ENCODE assay signal across 7 cellular contexts in the genomic region with DNA sequence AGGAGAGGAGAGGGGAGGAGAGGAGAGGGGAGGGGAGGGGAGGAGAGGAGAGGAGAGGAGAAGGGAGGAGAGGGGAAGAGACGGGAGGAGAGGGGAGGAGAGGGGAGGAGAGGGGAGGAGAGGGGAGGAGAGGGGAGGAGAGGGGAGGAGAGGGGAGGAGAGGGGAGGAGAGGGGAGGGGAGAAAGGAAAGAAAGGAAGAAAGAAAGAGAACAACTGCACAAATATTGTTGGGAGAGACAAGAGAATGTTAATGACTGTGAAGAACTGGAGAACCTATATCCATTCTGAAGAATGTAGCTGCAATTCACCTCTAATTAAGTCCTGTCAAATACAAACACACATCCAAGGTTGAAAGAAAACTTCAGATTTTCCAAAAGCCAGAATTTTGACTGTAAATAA. TPM values are rescaled to one million over a fixed set of nuclear protein-coding genes. Genes with fewer than 3 reads are reported as not detected.
A peak's percentile ranks its signal among the peaks of the same experiment; 100 is the strongest.
DNase-seq lines count a peak whose midpoint lies in the region; ATAC-seq, FAIRE-seq and TF ChIP-seq lines count a peak whose summit lies in the region.
"Not testable (repeated sequence)": the region's sequence is repeated elsewhere in the genome, so short reads cannot be mapped to it uniquely, and the experiment has no call there.

No MANE protein-coding gene starts in this region.

- not testable (repeated sequence) for TF ChIP-seq RAD21 in HepG2 (CRISPR knock-in tag; IDR thresholded peaks at IDR 0.05)

- not testable (repeated sequence) for H3K4me2 ChIP-seq in GM23338; HepG2 (ENCODE audit: low read depth, low read length)

- intact Hi-C loops in HepG2 (cut with micrococcal nuclease; ENCODE audit: unreplicated experiment), result not testable (repeated sequence)

- FAIRE-seq in HepG2 (lab: Jason Lieb, UNC), result not testable (repeated sequence)

- CTCF ChIA-PET in HEK293 (lab: Yijun Ruan, JAX), result interaction anchor here (1.5 kb wide), 1 partner anchor 10 kb away, joined by 5 read pairs; no protein-coding TSS in a partner anchor
- CTCF ChIA-PET in HepG2 (lab: Yijun Ruan, JAX; ENCODE audit: low intra/inter-chr PET ratio, low total read pairs), result not testable (repeated sequence)

- in situ Hi-C loops in HepG2 (cut with HindIII; ENCODE audit: extremely low pct_ligation_motif_present, low pct_unique_long_range_greater_than_20kb), result not testable (repeated sequence)

- H3K4me1 ChIP-seq in GM23338 (ENCODE audit: insufficient read depth); HEK293 (ENCODE audit: control insufficient read depth, insufficient read depth, low read length): not testable (repeated sequence)
- peaks cover 26% of the 10 kb centered on the region for H3K4me1 ChIP-seq in HepG2 (ENCODE audit: insufficient read depth, low read length)

- not testable (repeated sequence) for H3K4me3 Mint-ChIP-seq in GM23338; T-helper 17 cell; activated T-cell treated with anti-CD3 and anti-CD28 coated beads, Interleukin-2, amount 50 U/mL, for 72 hours; central memory CD8-positive, alpha-beta T cell

- not testable (repeated sequence) for H3K36me3 ChIP-seq in GM23338 (ENCODE audit: insufficient read depth); HEK293 (ENCODE audit: control insufficient read depth in 2 of 2, insufficient read depth in 1 of 2, low read length in 2 of 2); HepG2 (replicated peaks in 1 of 2; ENCODE audit: control insufficient read depth in 1 of 2, insufficient read depth in 2 of 2, low read length in 2 of 2)

- WGBS in HepG2 (ENCODE audit: low lambda C conversion rate), result 84% methylated on average over 1 of the region's 1 CpG

- H3K27me3 Mint-ChIP-seq in GM23338 (ENCODE audit: insufficient read depth, low read depth, poor library complexity); T-helper 17 cell; activated T-cell treated with anti-CD3 and anti-CD28 coated beads, Interleukin-2, amount 50 U/mL, for 72 hours (ENCODE audit: low read depth); central memory CD8-positive, alpha-beta T cell: not testable (repeated sequence)

- H3K36me3 Mint-ChIP-seq in GM23338 (ENCODE audit: low read depth); T-helper 17 cell (ENCODE audit: low read depth); activated T-cell treated with anti-CD3 and anti-CD28 coated beads, Interleukin-2, amount 50 U/mL, for 72 hours (ENCODE audit: insufficient read depth in 2 of 2); central memory CD8-positive, alpha-beta T cell (ENCODE audit: insufficient read depth): not testable (repeated sequence)

- H3K9ac ChIP-seq in HepG2 (ENCODE audit: insufficient read depth, low read depth, low read length), result not testable (repeated sequence)

- TF ChIP-seq POLR2A in HepG2 (IDR thresholded peaks at IDR 0.05; ENCODE audit: insufficient read depth in 1 of 2, low read depth in 2 of 2, low read length in 2 of 2), result not testable (repeated sequence)

- peaks cover 27% of the 10 kb centered on the region for H3F3A ChIP-seq in GM23338 (replicated peaks; ENCODE audit: low read depth)

- not testable (repeated sequence) for TF ChIP-seq CTCF in GM23338 (conservative IDR thresholded peaks at IDR 0.05; ENCODE audit: low read depth in 2 of 2); HEK293 (tag by site-specific recombination; IDR thresholded peaks at IDR 0.05); HepG2 (CRISPR knock-in tag; IDR thresholded peaks at IDR 0.05)

- H3K4me3 ChIP-seq in GM23338; HEK293 (ENCODE audit: low read depth, low read length); HepG2 (replicated peaks in 1 of 3; ENCODE audit: insufficient read depth in 1 of 3, low read depth in 2 of 3, low read length in 3 of 3): not testable (repeated sequence)

- POLR2A ChIA-PET in HEK293 (lab: Yijun Ruan, JAX), result interaction anchor here (3.0 kb wide), 1 partner anchor 13 kb away, joined by 15 read pairs; a partner anchor contains a TSS
- POLR2A ChIA-PET in HepG2 (lab: Yijun Ruan, JAX), result interaction anchor here (7.1 kb wide), 1 partner anchor 13 kb away, joined by 52 read pairs; a partner anchor contains a TSS

- ATAC-seq in GM23338; T-helper 17 cell; activated T-cell treated with anti-CD3 and anti-CD28 coated beads, Interleukin-2, amount 50 U/mL, for 72 hours (replicated peaks in 1 of 2); central memory CD8-positive, alpha-beta T cell (replicated peaks; ENCODE audit: extremely low read depth, poor library complexity, severe bottlenecking); HepG2: not testable (repeated sequence)

- H3K9me2 ChIP-seq in GM23338 (ENCODE audit: insufficient read depth), result not testable (repeated sequence)

- H3K4me1 Mint-ChIP-seq in GM23338, result peaks cover 24% of the 10 kb centered on the region
- peaks cover 40% of the 10 kb centered on the region for H3K4me1 Mint-ChIP-seq in T-helper 17 cell
- H3K4me1 Mint-ChIP-seq in activated T-cell treated with anti-CD3 and anti-CD28 coated beads, Interleukin-2, amount 50 U/mL, for 72 hours (ENCODE audit: low read depth), result peaks cover 44% of the 10 kb centered on the region
- H3K4me1 Mint-ChIP-seq in central memory CD8-positive, alpha-beta T cell, result peaks cover 59% of the 10 kb centered on the region

- not testable (repeated sequence) for H3K9me3 Mint-ChIP-seq in GM23338; activated T-cell treated with anti-CD3 and anti-CD28 coated beads, Interleukin-2, amount 50 U/mL, for 72 hours; central memory CD8-positive, alpha-beta T cell

- H3K9me3 ChIP-seq in HEK293 (ENCODE audit: control insufficient read depth, insufficient read depth, low read depth, low read length); T-helper 17 cell (ENCODE audit: control insufficient read depth, low read length, poor library complexity, severe bottlenecking); HepG2 (ENCODE audit: low read length): not testable (repeated sequence)

- H2AFZ ChIP-seq in GM23338; HepG2 (ENCODE audit: low read length): not testable (repeated sequence)

- not testable (repeated sequence) for DNase-seq in GM23338 (ENCODE audit: low spot score); T-helper 17 cell; activated T-cell treated with anti-CD3 and anti-CD28 coated beads, Interleukin-2, amount 50 U/mL, for 72 hours; central memory CD8-positive, alpha-beta T cell (ENCODE audit: low spot score in 2 of 2); HepG2 (ENCODE audit: low spot score)
- DNase-seq in NCI-H69 (lab: John Stamatoyannopoulos, UW), result peak; percentile 3

- H3K27ac ChIP-seq in GM23338 (ENCODE audit: low read depth), result 0 out of 2 replicates have a peak overlapping the region, but pooled peaks have one; percentile 63
- not testable (repeated sequence) for H3K27ac ChIP-seq in HEK293 (ENCODE audit: extremely low read depth, low read depth, low read length); HepG2 (ENCODE audit: extremely low read length, insufficient read depth, low read length)

- not testable (repeated sequence) for H3K27me3 ChIP-seq in GM23338 (ENCODE audit: insufficient read depth); HepG2 (ENCODE audit: control insufficient read depth in 1 of 2, insufficient read depth in 2 of 2, low read length in 2 of 2)

- H4K20me1 ChIP-seq in GM23338 (replicated peaks; ENCODE audit: insufficient read depth), result peaks cover 56% of the 10 kb centered on the region
- not testable (repeated sequence) for H4K20me1 ChIP-seq in HepG2 (ENCODE audit: insufficient read depth, low read length)

- not testable (repeated sequence) for BruUV-seq in HepG2 (replicated peaks; lab: Mats Ljungman, UMichigan)

- TF ChIP-seq EP300 in HepG2 (IDR thresholded peaks at IDR 0.05; ENCODE audit: low read depth in 2 of 2, low read length in 2 of 2); HepG2 (CRISPR knock-in tag; IDR thresholded peaks at IDR 0.05; ENCODE audit: borderline replicate concordance): not testable (repeated sequence)

- H3K79me2 ChIP-seq in GM23338 (replicated peaks; ENCODE audit: insufficient read depth) (peaks cover 98% of the 10 kb centered on the region), HepG2 (ENCODE audit: insufficient read depth, low read length) (peaks cover 75% of the 10 kb centered on the region)

- not testable (repeated sequence) for H3K27ac Mint-ChIP-seq in GM23338
- H3K27ac Mint-ChIP-seq in T-helper 17 cell, result peak overlapping the region; percentile 84
- H3K27ac Mint-ChIP-seq in activated T-cell treated with anti-CD3 and anti-CD28 coated beads, Interleukin-2, amount 50 U/mL, for 72 hours, result peak overlapping the region; percentile 64
- H3K27ac Mint-ChIP-seq in central memory CD8-positive, alpha-beta T cell (ENCODE audit: low read depth), result peak overlapping the region; percentile 79

RNA-seq across cellular contexts. Expression of a gene that starts 13.3 kb away (rescaled TPM):
- total RNA-seq in GM23338 (2014; rRNA removed; shearing (Covaris generic)), result 97.2 and 129 TPM in 2 replicates
- polyA plus RNA-seq in GM23338 (2016; fragmentation: Nextera tagmentation; extraction: Ambion mirVana), result 95.5 and 96.2 TPM in 2 replicates
- total RNA-seq in T-helper 17 cell, result 100 to 1,000 TPM; 128 to 131 TPM
- total RNA-seq in activated T-cell treated with anti-CD3 and anti-CD28 coated beads, Interleukin-2, amount 50 U/mL, for 72 hours, result 100 to 1,000 TPM; 102 to 107 TPM
- 79.6 and 92.9 TPM in 2 replicates for total RNA-seq in HepG2 (2016; rRNA removed; fragmentation: Illumina TruSeq; extraction: Trizol)
- total RNA-seq in HepG2 (2016; cell fraction: cytosol; rRNA removed; fragmentation: Illumina TruSeq; extraction: Trizol; ENCODE audit: low read depth), result 18.6 and 23.0 TPM in 2 replicates
- 76.5 and 78.0 TPM in 2 replicates for total RNA-seq in HepG2 (2016; cell fraction: insoluble cytoplasmic fraction; rRNA removed; fragmentation: Illumina TruSeq; extraction: Trizol)
- 36.9 and 37.8 TPM in 2 replicates for total RNA-seq in HepG2 (2016; cell fraction: membrane; rRNA removed; fragmentation: Illumina TruSeq; extraction: Trizol)
- total RNA-seq in HepG2 (2016; cell fraction: nucleus; rRNA removed; fragmentation: Illumina TruSeq; extraction: Trizol), result 104 and 115 TPM in 2 replicates
- polyA plus RNA-seq in HepG2 (2011; rRNA removed), result 35.1 and 43.9 TPM in 2 replicates
- polyA plus RNA-seq in HepG2 (2011; cell fraction: cytosol; rRNA removed), result 23.3 and 26.1 TPM in 2 replicates
- 90.8 and 104 TPM in 2 replicates for polyA plus RNA-seq in HepG2 (2011; cell fraction: nucleus; rRNA removed)
- 55.5 and 57.3 TPM in 2 replicates for polyA plus RNA-seq in HepG2 (2012)
- 3.9 and 5.2 TPM in 2 replicates for polyA plus RNA-seq in HepG2 (2016; cell fraction: cytosol; fragmentation: Illumina TruSeq; extraction: Trizol; ENCODE audit: low read depth)
- polyA plus RNA-seq in HepG2 (2016; cell fraction: insoluble cytoplasmic fraction; fragmentation: Illumina TruSeq; extraction: Trizol; ENCODE audit: low read depth), result 51.4 and 70.8 TPM in 2 replicates
- polyA plus RNA-seq in HepG2 (2016; cell fraction: membrane; fragmentation: Illumina TruSeq; extraction: Trizol; ENCODE audit: low read depth), result 10.4 and 13.2 TPM in 2 replicates
- 135 and 137 TPM in 2 replicates for polyA plus RNA-seq in HepG2 (2016; cell fraction: nucleus; fragmentation: Illumina TruSeq; extraction: Trizol; ENCODE audit: insufficient read depth, low read depth)
- 108 and 125 TPM in 2 replicates for polyA minus RNA-seq in HepG2 (2011; rRNA and poly(A)+ RNA removed; ENCODE audit: low replicate concordance)
- 44.5 and 60.9 TPM in 2 replicates for polyA minus RNA-seq in HepG2 (2011; cell fraction: cytosol; rRNA and poly(A)+ RNA removed)
- 110 and 124 TPM in 2 replicates for polyA minus RNA-seq in HepG2 (2011; cell fraction: nucleus; rRNA and poly(A)+ RNA removed)

RNA-seq across cellular contexts. Expression of a gene that starts 34.1 kb away (rescaled TPM):
- total RNA-seq in GM23338 (2014; rRNA removed; shearing (Covaris generic)), result 29.9 and 35.7 TPM in 2 replicates
- polyA plus RNA-seq in GM23338 (2016; fragmentation: Nextera tagmentation; extraction: Ambion mirVana) (11.7 and 12.9 TPM in 2 replicates), HepG2 (2011; rRNA removed) (55.6 and 60.6 TPM in 2 replicates)
- total RNA-seq in T-helper 17 cell (10 to 100 TPM; 35.3 to 42.6 TPM), HepG2 (2016; rRNA removed; fragmentation: Illumina TruSeq; extraction: Trizol) (36.0 and 46.4 TPM in 2 replicates)
- 10 to 100 TPM; 44.5 to 45.4 TPM for total RNA-seq in activated T-cell treated with anti-CD3 and anti-CD28 coated beads, Interleukin-2, amount 50 U/mL, for 72 hours
- 9.7 and 10.7 TPM in 2 replicates for total RNA-seq in HepG2 (2016; cell fraction: cytosol; rRNA removed; fragmentation: Illumina TruSeq; extraction: Trizol; ENCODE audit: low read depth)
- total RNA-seq in HepG2 (2016; cell fraction: insoluble cytoplasmic fraction; rRNA removed; fragmentation: Illumina TruSeq; extraction: Trizol), result 29.3 and 42.1 TPM in 2 replicates
- total RNA-seq in HepG2 (2016; cell fraction: membrane; rRNA removed; fragmentation: Illumina TruSeq; extraction: Trizol), result 26.8 and 30.2 TPM in 2 replicates
- total RNA-seq in HepG2 (2016; cell fraction: nucleus; rRNA removed; fragmentation: Illumina TruSeq; extraction: Trizol), result 35.7 and 39.8 TPM in 2 replicates
- polyA plus RNA-seq in HepG2 (2011; cell fraction: cytosol; rRNA removed), result 32.1 and 43.2 TPM in 2 replicates
- 53.5 and 58.9 TPM in 2 replicates for polyA plus RNA-seq in HepG2 (2011; cell fraction: nucleus; rRNA removed)
- polyA plus RNA-seq in HepG2 (2012), result 36.5 and 43.0 TPM in 2 replicates
- 3.4 and 4.3 TPM in 2 replicates for polyA plus RNA-seq in HepG2 (2016; cell fraction: cytosol; fragmentation: Illumina TruSeq; extraction: Trizol; ENCODE audit: low read depth)
- polyA plus RNA-seq in HepG2 (2016; cell fraction: insoluble cytoplasmic fraction; fragmentation: Illumina TruSeq; extraction: Trizol; ENCODE audit: low read depth), result 32.9 and 33.9 TPM in 2 replicates
- polyA plus RNA-seq in HepG2 (2016; cell fraction: membrane; fragmentation: Illumina TruSeq; extraction: Trizol; ENCODE audit: low read depth), result 10.6 and 11.5 TPM in 2 replicates
- 55.9 and 56.7 TPM in 2 replicates for polyA plus RNA-seq in HepG2 (2016; cell fraction: nucleus; fragmentation: Illumina TruSeq; extraction: Trizol; ENCODE audit: insufficient read depth, low read depth)
- 17.0 and 37.3 TPM in 2 replicates for polyA minus RNA-seq in HepG2 (2011; rRNA and poly(A)+ RNA removed; ENCODE audit: low replicate concordance)
- polyA minus RNA-seq in HepG2 (2011; cell fraction: cytosol; rRNA and poly(A)+ RNA removed), result 28.9 and 36.2 TPM in 2 replicates
- 60.9 and 74.0 TPM in 2 replicates for polyA minus RNA-seq in HepG2 (2011; cell fraction: nucleus; rRNA and poly(A)+ RNA removed)

RNA-seq across cellular contexts. Expression of a gene that starts 34.3 kb away (rescaled TPM):
- total RNA-seq in GM23338 (2014; rRNA removed; shearing (Covaris generic)), result 37.2 and 45.6 TPM in 2 replicates
- polyA plus RNA-seq in GM23338 (2016; fragmentation: Nextera tagmentation; extraction: Ambion mirVana), result 67.1 and 72.8 TPM in 2 replicates
- 100 to 1,000 TPM in 1 of 2 donors, 10 to 100 TPM in 1; 97.3 to 110 TPM for total RNA-seq in T-helper 17 cell
- 10 to 100 TPM; 68.9 to 72.4 TPM for total RNA-seq in activated T-cell treated with anti-CD3 and anti-CD28 coated beads, Interleukin-2, amount 50 U/mL, for 72 hours
- 71.8 and 124 TPM in 2 replicates for total RNA-seq in HepG2 (2016; rRNA removed; fragmentation: Illumina TruSeq; extraction: Trizol)
- total RNA-seq in HepG2 (2016; cell fraction: cytosol; rRNA removed; fragmentation: Illumina TruSeq; extraction: Trizol; ENCODE audit: low read depth), result 15.2 and 16.0 TPM in 2 replicates
- total RNA-seq in HepG2 (2016; cell fraction: insoluble cytoplasmic fraction; rRNA removed; fragmentation: Illumina TruSeq; extraction: Trizol), result 74.9 and 112 TPM in 2 replicates
- 36.1 and 44.6 TPM in 2 replicates for total RNA-seq in HepG2 (2016; cell fraction: membrane; rRNA removed; fragmentation: Illumina TruSeq; extraction: Trizol)
- total RNA-seq in HepG2 (2016; cell fraction: nucleus; rRNA removed; fragmentation: Illumina TruSeq; extraction: Trizol), result 46.8 and 50.0 TPM in 2 replicates
- 147 and 163 TPM in 2 replicates for polyA plus RNA-seq in HepG2 (2011; rRNA removed)
- polyA plus RNA-seq in HepG2 (2011; cell fraction: cytosol; rRNA removed), result 122 and 127 TPM in 2 replicates
- 72.8 and 97.3 TPM in 2 replicates for polyA plus RNA-seq in HepG2 (2011; cell fraction: nucleus; rRNA removed)
- polyA plus RNA-seq in HepG2 (2012), result 72.0 and 83.5 TPM in 2 replicates
- 20.7 and 21.8 TPM in 2 replicates for polyA plus RNA-seq in HepG2 (2016; cell fraction: cytosol; fragmentation: Illumina TruSeq; extraction: Trizol; ENCODE audit: low read depth)
- polyA plus RNA-seq in HepG2 (2016; cell fraction: insoluble cytoplasmic fraction; fragmentation: Illumina TruSeq; extraction: Trizol; ENCODE audit: low read depth), result 130 and 137 TPM in 2 replicates
- polyA plus RNA-seq in HepG2 (2016; cell fraction: membrane; fragmentation: Illumina TruSeq; extraction: Trizol; ENCODE audit: low read depth), result 28.2 and 33.2 TPM in 2 replicates
- polyA plus RNA-seq in HepG2 (2016; cell fraction: nucleus; fragmentation: Illumina TruSeq; extraction: Trizol; ENCODE audit: insufficient read depth, low read depth), result 65.1 and 77.3 TPM in 2 replicates
- polyA minus RNA-seq in HepG2 (2011; rRNA and poly(A)+ RNA removed; ENCODE audit: low replicate concordance), result 259 and 369 TPM in 2 replicates
- polyA minus RNA-seq in HepG2 (2011; cell fraction: cytosol; rRNA and poly(A)+ RNA removed), result 49.3 and 53.2 TPM in 2 replicates
- 61.0 and 67.8 TPM in 2 replicates for polyA minus RNA-seq in HepG2 (2011; cell fraction: nucleus; rRNA and poly(A)+ RNA removed)

RNA-seq across cellular contexts. Expression of a gene that starts 58.8 kb away (rescaled TPM):
- total RNA-seq in GM23338 (2014; rRNA removed; shearing (Covaris generic)), result 154 and 187 TPM in 2 replicates
- 260 and 268 TPM in 2 replicates for polyA plus RNA-seq in GM23338 (2016; fragmentation: Nextera tagmentation; extraction: Ambion mirVana)
- 10 to 100 TPM; 47.5 to 50.7 TPM for total RNA-seq in T-helper 17 cell
- 100 to 1,000 TPM; 141 to 155 TPM for total RNA-seq in activated T-cell treated with anti-CD3 and anti-CD28 coated beads, Interleukin-2, amount 50 U/mL, for 72 hours
- 230 and 340 TPM in 2 replicates for total RNA-seq in HepG2 (2016; rRNA removed; fragmentation: Illumina TruSeq; extraction: Trizol)
- total RNA-seq in HepG2 (2016; cell fraction: cytosol; rRNA removed; fragmentation: Illumina TruSeq; extraction: Trizol; ENCODE audit: low read depth), result 21.3 and 25.1 TPM in 2 replicates
- total RNA-seq in HepG2 (2016; cell fraction: insoluble cytoplasmic fraction; rRNA removed; fragmentation: Illumina TruSeq; extraction: Trizol), result 232 and 336 TPM in 2 replicates
- 44.0 and 46.3 TPM in 2 replicates for total RNA-seq in HepG2 (2016; cell fraction: membrane; rRNA removed; fragmentation: Illumina TruSeq; extraction: Trizol)
- 152 and 166 TPM in 2 replicates for total RNA-seq in HepG2 (2016; cell fraction: nucleus; rRNA removed; fragmentation: Illumina TruSeq; extraction: Trizol)
- polyA plus RNA-seq in HepG2 (2011; rRNA removed), result 68.0 and 77.5 TPM in 2 replicates
- polyA plus RNA-seq in HepG2 (2011; cell fraction: cytosol; rRNA removed), result 51.6 and 70.5 TPM in 2 replicates
- polyA plus RNA-seq in HepG2 (2011; cell fraction: nucleus; rRNA removed), result 46.1 and 56.7 TPM in 2 replicates
- 78.2 and 103 TPM in 2 replicates for polyA plus RNA-seq in HepG2 (2012)
- 9.6 and 9.7 TPM in 2 replicates for polyA plus RNA-seq in HepG2 (2016; cell fraction: cytosol; fragmentation: Illumina TruSeq; extraction: Trizol; ENCODE audit: low read depth)
- 275 and 282 TPM in 2 replicates for polyA plus RNA-seq in HepG2 (2016; cell fraction: insoluble cytoplasmic fraction; fragmentation: Illumina TruSeq; extraction: Trizol; ENCODE audit: low read depth)
- 21.9 and 25.5 TPM in 2 replicates for polyA plus RNA-seq in HepG2 (2016; cell fraction: membrane; fragmentation: Illumina TruSeq; extraction: Trizol; ENCODE audit: low read depth)
- polyA plus RNA-seq in HepG2 (2016; cell fraction: nucleus; fragmentation: Illumina TruSeq; extraction: Trizol; ENCODE audit: insufficient read depth, low read depth), result 166 TPM in 2 replicates
- 94.8 and 138 TPM in 2 replicates for polyA minus RNA-seq in HepG2 (2011; rRNA and poly(A)+ RNA removed; ENCODE audit: low replicate concordance)
- 56.2 and 58.5 TPM in 2 replicates for polyA minus RNA-seq in HepG2 (2011; cell fraction: cytosol; rRNA and poly(A)+ RNA removed)
- polyA minus RNA-seq in HepG2 (2011; cell fraction: nucleus; rRNA and poly(A)+ RNA removed), result 102 and 106 TPM in 2 replicates
